In genomic region chr22:23217171-23218052, GRCh38 we compare ENCODE assay signal across 13 cellular contexts. TPM values are rescaled to one million over a fixed set of nuclear protein-coding genes. Genes with fewer than 3 reads are reported as not detected.
DNase-seq lines count a peak whose midpoint lies in the region; ATAC-seq lines count a peak whose summit lies in the region.
"Had no signal": no experiment of that assay in that cellular context is flagged by ENCODE, and none has a peak within 500 bp of the region (broad histone marks: within the 10 kb centered on the region; RNA-seq: fewer than 3 reads in every experiment).

No MANE protein-coding gene starts in this region.

- H3K4me3 ChIP-seq in BLaER1, result peak overlapping the region; percentile 63
- H3K4me3 ChIP-seq in Karpas-422 (ENCODE audit: low read length), result no peak overlapping the region
- H3K4me3 ChIP-seq in effector memory CD4-positive, alpha-beta T cell (ENCODE audit: insufficient read depth, low read depth, low read length, poor library complexity, severe bottlenecking), result peak overlapping the region; percentile 14

- DNase-seq in Karpas-422 (no peak), NCI-H510A treated with DMSO at 0.1 percent for 48 hours (lab: John Stamatoyannopoulos, UW) (no peak), ecto neural progenitor cell (ENCODE audit: low spot score) (no peak)
- DNase-seq in effector memory CD4-positive, alpha-beta T cell, result no peak
- peak; percentile 56 for DNase-seq in natural killer cell treated with Interleukin-12 subunit alpha and Interleukin-12 subunit beta and Interleukin-15 and Interleukin-18, amount 100 ng/mL, for 72 hours (ENCODE audit: low spot score)
- DNase-seq in stimulated activated CD4-positive, alpha-beta T cell treated with anti-CD3 and anti-CD28 coated beads, Interleukin-4, amount 100 ng/mL, for 4 hours, result no peak
- DNase-seq: COR-L47, foreskin fibroblast, MM.1S had no signal

- H3K9me2 ChIP-seq in Karpas-422 (replicated peaks; ENCODE audit: insufficient read depth, low read length), result no peaks in the 10 kb centered on the region

- no peaks in the 10 kb centered on the region for H3K27me3 ChIP-seq in BLaER1
- no peaks in the 10 kb centered on the region for H3K27me3 ChIP-seq in Karpas-422 (ENCODE audit: low read length)
- no peaks in the 10 kb centered on the region for H3K27me3 ChIP-seq in effector memory CD4-positive, alpha-beta T cell (replicated peaks; ENCODE audit: control insufficient read depth, insufficient read depth, low read length, poor library complexity, severe bottlenecking)

- peak overlapping the region; percentile 85 for H3K27ac ChIP-seq in BLaER1
- H3K27ac ChIP-seq in Karpas-422 (ENCODE audit: low read length), result peak overlapping the region; percentile 98
- H3K27ac ChIP-seq in effector memory CD4-positive, alpha-beta T cell (ENCODE audit: insufficient read depth, low read length, poor library complexity, severe bottlenecking), result peak overlapping the region; percentile 59
- H3K27ac ChIP-seq: VCaP had no signal

- H3K4me1 Mint-ChIP-seq in natural killer cell treated with Interleukin-12 subunit alpha and Interleukin-12 subunit beta and Interleukin-15 and Interleukin-18, amount 100 ng/mL, for 72 hours (ENCODE audit: low read depth in 2 of 2), result peaks cover 68 to 88% of the 10 kb centered on the region in 2 donors
- peaks cover 72% of the 10 kb centered on the region for H3K4me1 Mint-ChIP-seq in stimulated activated memory B cell treated with anti-CD40 and anti-IgM and Interleukin-4, amounts not matched to agents 10 μg/mL and 1 μg/mL and 100 μg/mL, for 72 hours

- no peaks in the 10 kb centered on the region for H3K36me3 Mint-ChIP-seq in natural killer cell treated with Interleukin-12 subunit alpha and Interleukin-12 subunit beta and Interleukin-15 and Interleukin-18, amount 100 ng/mL, for 72 hours
- H3K36me3 Mint-ChIP-seq in stimulated activated memory B cell treated with anti-CD40 and anti-IgM and Interleukin-4, amounts not matched to agents 10 μg/mL and 1 μg/mL and 100 μg/mL, for 72 hours, result no peaks in the 10 kb centered on the region

- H3K4me1 ChIP-seq in BLaER1, result peaks cover 100% of the 10 kb centered on the region
- H3K4me1 ChIP-seq in Karpas-422 (ENCODE audit: low read length), result peaks cover 77% of the 10 kb centered on the region
- peaks cover 73% of the 10 kb centered on the region for H3K4me1 ChIP-seq in effector memory CD4-positive, alpha-beta T cell (ENCODE audit: control insufficient read depth, insufficient read depth, low read length, poor library complexity, severe bottlenecking)

- H3K4me2 ChIP-seq in BLaER1, result peak overlapping the region; percentile 97
- no peak overlapping the region for H3K4me2 ChIP-seq in Karpas-422 (ENCODE audit: low read depth, low read length, poor library complexity, severe bottlenecking)

- no peaks in the 10 kb centered on the region for H3K27me3 Mint-ChIP-seq in natural killer cell treated with Interleukin-12 subunit alpha and Interleukin-12 subunit beta and Interleukin-15 and Interleukin-18, amount 100 ng/mL, for 72 hours
- no peaks in the 10 kb centered on the region for H3K27me3 Mint-ChIP-seq in stimulated activated memory B cell treated with anti-CD40 and anti-IgM and Interleukin-4, amounts not matched to agents 10 μg/mL and 1 μg/mL and 100 μg/mL, for 72 hours

- H3K36me3 ChIP-seq in BLaER1, result peaks cover 28% of the 10 kb centered on the region
- no peaks in the 10 kb centered on the region for H3K36me3 ChIP-seq in Karpas-422 (ENCODE audit: insufficient read depth, low read length)
- H3K36me3 ChIP-seq in effector memory CD4-positive, alpha-beta T cell (ENCODE audit: control insufficient read depth, insufficient read depth, low read length), result no peaks in the 10 kb centered on the region

- no peak overlapping the region for H2AFZ ChIP-seq in Karpas-422 (ENCODE audit: low read length)

- no peaks in the 10 kb centered on the region for H3K9me3 ChIP-seq in BLaER1
- no peaks in the 10 kb centered on the region for H3K9me3 ChIP-seq in Karpas-422 (ENCODE audit: low read length)
- H3K9me3 ChIP-seq in effector memory CD4-positive, alpha-beta T cell (ENCODE audit: control insufficient read depth, low read length), result no peaks in the 10 kb centered on the region

- peak overlapping the region; percentile 74 to 76 for H3K27ac Mint-ChIP-seq in natural killer cell treated with Interleukin-12 subunit alpha and Interleukin-12 subunit beta and Interleukin-15 and Interleukin-18, amount 100 ng/mL, for 72 hours
- no peak overlapping the region for H3K27ac Mint-ChIP-seq in stimulated activated memory B cell treated with anti-CD40 and anti-IgM and Interleukin-4, amounts not matched to agents 10 μg/mL and 1 μg/mL and 100 μg/mL, for 72 hours

- H4K20me1 ChIP-seq in BLaER1 (peaks cover 100% of the 10 kb centered on the region), Karpas-422 (ENCODE audit: insufficient read depth, low read depth, low read length) (peaks cover 7% of the 10 kb centered on the region; the same call in 1 of the 2 replicates)

- no peak for ATAC-seq in natural killer cell treated with Interleukin-12 subunit alpha and Interleukin-12 subunit beta and Interleukin-15 and Interleukin-18, amount 100 ng/mL, for 72 hours
- ATAC-seq in stimulated activated memory B cell treated with anti-CD40 and anti-IgM and Interleukin-4, amounts not matched to agents 10 μg/mL and 1 μg/mL and 100 μg/mL, for 72 hours, result no peak

- peak overlapping the region; percentile 86 for H3K4me3 Mint-ChIP-seq in natural killer cell treated with Interleukin-12 subunit alpha and Interleukin-12 subunit beta and Interleukin-15 and Interleukin-18, amount 100 ng/mL, for 72 hours
- no peak overlapping the region for H3K4me3 Mint-ChIP-seq in stimulated activated memory B cell treated with anti-CD40 and anti-IgM and Interleukin-4, amounts not matched to agents 10 μg/mL and 1 μg/mL and 100 μg/mL, for 72 hours

- peak overlapping the region; percentile 76 for H3K9ac ChIP-seq in BLaER1
- peak overlapping the region; percentile 69 for H3K9ac ChIP-seq in Karpas-422 (ENCODE audit: low read length)

- peaks cover 54% of the 10 kb centered on the region for H3K79me2 ChIP-seq in Karpas-422 (ENCODE audit: low read length)

- H3K9me3 Mint-ChIP-seq in natural killer cell treated with Interleukin-12 subunit alpha and Interleukin-12 subunit beta and Interleukin-15 and Interleukin-18, amount 100 ng/mL, for 72 hours, result no peaks in the 10 kb centered on the region
- H3K9me3 Mint-ChIP-seq in stimulated activated memory B cell treated with anti-CD40 and anti-IgM and Interleukin-4, amounts not matched to agents 10 μg/mL and 1 μg/mL and 100 μg/mL, for 72 hours, result no peaks in the 10 kb centered on the region
- H3K9me3 Mint-ChIP-seq: nephron had no signal

RNA-seq across cellular contexts. Expression of gene BCR, which starts 37.1 kb away (rescaled TPM):
- total RNA-seq in Karpas-422 (2014; rRNA removed; shearing (Covaris generic); ENCODE audit: low replicate concordance), result 29.7 and 40.5 TPM in 2 replicates
- total RNA-seq in natural killer cell treated with Interleukin-12 subunit alpha and Interleukin-12 subunit beta and Interleukin-15 and Interleukin-18, amount 100 ng/mL, for 72 hours, result 10 to 100 TPM; 55.4 to 65.8 TPM
